In the genomic region with DNA sequence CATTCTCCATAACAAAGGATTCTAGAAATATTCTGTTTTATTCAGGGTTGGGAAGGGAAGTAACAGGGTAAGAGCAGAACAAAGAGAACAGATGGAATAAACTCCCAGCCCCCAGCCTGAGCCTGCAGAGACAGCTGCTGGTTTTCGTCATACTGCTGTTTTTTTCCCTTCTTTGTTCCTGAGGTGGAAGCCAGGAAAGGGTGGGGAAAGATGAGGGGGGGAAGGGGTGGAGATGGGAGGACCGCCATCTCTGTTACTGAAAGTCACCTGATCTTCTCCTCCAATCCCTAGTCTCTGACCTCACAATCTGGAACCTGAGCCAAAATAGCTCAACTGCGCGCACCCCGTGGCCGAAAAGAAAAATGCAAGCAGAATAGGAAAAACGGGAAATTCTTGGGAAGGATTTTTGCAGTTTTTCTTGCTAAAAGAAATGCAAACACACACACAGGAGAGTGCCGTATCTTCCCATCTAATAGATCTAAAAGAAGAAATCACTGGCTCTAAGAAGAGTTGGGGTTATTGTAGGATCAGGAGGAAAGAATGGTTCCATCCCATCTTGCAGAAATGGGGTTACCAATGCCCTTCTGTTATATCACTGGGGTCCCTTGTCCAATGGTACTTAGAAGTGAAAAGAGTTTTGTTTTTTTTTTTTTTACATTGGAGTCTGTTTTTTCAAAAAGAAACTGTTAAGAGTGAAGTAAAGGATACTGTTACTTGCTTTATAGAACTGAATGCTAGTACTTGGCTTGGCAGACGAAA, we compare ENCODE assay signal across 8 cellular contexts. TPM values are rescaled to one million over a fixed set of nuclear protein-coding genes. Genes with fewer than 3 reads are reported as not detected.
DNase-seq lines count a peak whose midpoint lies in the region; ATAC-seq lines count a peak whose summit lies in the region.

No MANE protein-coding gene starts in this region.

- H4K20me1 ChIP-seq in GM23248 (ENCODE audit: insufficient read depth): no peaks in the 10 kb centered on the region

- H3K4me1 ChIP-seq in GM23248 (ENCODE audit: insufficient read depth): peaks cover 31% of the 10 kb centered on the region
- peaks cover 2% of the 10 kb centered on the region; the same call in 1 of the 2 replicates for H3K4me1 ChIP-seq in iPS DF 6.9 (ENCODE audit: control insufficient read depth, insufficient read depth, low read length)

- no peaks in the 10 kb centered on the region for H3K9me2 ChIP-seq in GM23248 (ENCODE audit: insufficient read depth)

- H3K36me3 ChIP-seq in GM23248 (ENCODE audit: low read depth) (peaks cover 8% of the 10 kb centered on the region; the same call in 1 of the 2 replicates), iPS DF 6.9 (ENCODE audit: control insufficient read depth, insufficient read depth, low read length) (no peaks in the 10 kb centered on the region; the same call in 1 of the 2 replicates)

- H3F3A ChIP-seq in GM23248 (ENCODE audit: insufficient read depth): peaks cover 46% of the 10 kb centered on the region

- peaks cover 11% of the 10 kb centered on the region for H3K79me2 ChIP-seq in GM23248 (ENCODE audit: insufficient read depth)

- peak overlapping the region; percentile 49; the same call in 1 of the 2 replicates for H2AFZ ChIP-seq in GM23248

- 11% methylated on average over 9 of the region's 9 CpGs for WGBS in GM23248 (ENCODE audit: low coverage in 1 of 2, low lambda C conversion rate in 2 of 2, missing lambda C conversion rate in 2 of 2), 2 experiments
- WGBS in iPS DF 6.9 (ENCODE audit: insufficient coverage, insufficient read length): no CpG with 5 or more reads among the region's 9 CpGs

- H3K9me3 ChIP-seq in GM23248 (ENCODE audit: low read depth) (no peaks in the 10 kb centered on the region), iPS DF 6.9 (ENCODE audit: control insufficient read depth, insufficient read depth, low read length) (no peaks in the 10 kb centered on the region)

- in situ Hi-C loops in GM23248 (cut with MboI) (loop anchor here (5.0 to 10.0 kb wide), 3 partner anchors 144 to 376 kb away; a partner anchor contains a TSS), T47D (cut with HindIII; ENCODE audit: low pct_unique_long_range_greater_than_20kb, low sequenced_read_pairs) (no loop called here)

- peak overlapping the region; percentile 87 for H3K27ac ChIP-seq in GM23248
- no peak overlapping the region for H3K27ac ChIP-seq in iPS DF 6.9 (ENCODE audit: low read length)

- DNase-seq in GM23248: peak; percentile 96
- DNase-seq in NCI-H2227 (lab: John Stamatoyannopoulos, UW; ENCODE audit: unreplicated experiment): peak; percentile 92
- DNase-seq in T47D (ENCODE audit: low read depth in 1 of 2, low spot score in 1 of 2): peak; percentile 35 to 95
- DNase-seq in iPS DF 6.9 (ENCODE audit: low read depth, low spot score): peak; percentile 85
- DNase-seq in renal cortical epithelial cell (ENCODE audit: low read depth): peak; percentile 95
- no peak for DNase-seq in cortex of kidney (lab: John Stamatoyannopoulos, UW)
- no peak for DNase-seq in KG1 (lab: John Stamatoyannopoulos, UW)

- H3K9ac ChIP-seq in GM23248: peak overlapping the region; percentile 77

- peak overlapping the region; percentile 55 for H3K4me3 ChIP-seq in GM23248
- no peak overlapping the region for H3K4me3 ChIP-seq in iPS DF 6.9 (ENCODE audit: low read length)

- peak overlapping the region; percentile 86 for H3K4me2 ChIP-seq in GM23248 (ENCODE audit: unreplicated experiment)

- H3K27me3 ChIP-seq in GM23248 (replicated peaks; ENCODE audit: insufficient read depth): no peaks in the 10 kb centered on the region
- no peaks in the 10 kb centered on the region; the same call in 1 of the 2 replicates for H3K27me3 ChIP-seq in iPS DF 6.9 (ENCODE audit: control insufficient read depth, insufficient read depth, low read length)

- no peak for ATAC-seq in HG02884 (IDR thresholded peaks at IDR 0.05; ENCODE audit: unreplicated experiment)

RNA-seq across cellular contexts. Expression of a gene that starts 57.9 kb away (rescaled TPM):
- total RNA-seq in GM23248 (2014; rRNA removed; shearing (Covaris generic)): 26.0 and 34.5 TPM in 2 replicates
- 33.7 and 34.4 TPM in 2 replicates for polyA plus RNA-seq in GM23248 (2016; fragmentation: Nextera tagmentation; extraction: Ambion mirVana)
- 73.1 and 113 TPM in 2 replicates for total RNA-seq in renal cortical epithelial cell

Comparison
In these comparisons a context has a peak if more than half of its experiments do, and no peak if none do; other contexts are left out.
1. DNase-seq: peak in GM23248 (single experiment), NCI-H2227 (single experiment), T47D (2 of 2), iPS DF 6.9 (single experiment) and renal cortical epithelial cell (single experiment); none in cortex of kidney (single experiment) and KG1 (single experiment).